In the genomic region with DNA sequence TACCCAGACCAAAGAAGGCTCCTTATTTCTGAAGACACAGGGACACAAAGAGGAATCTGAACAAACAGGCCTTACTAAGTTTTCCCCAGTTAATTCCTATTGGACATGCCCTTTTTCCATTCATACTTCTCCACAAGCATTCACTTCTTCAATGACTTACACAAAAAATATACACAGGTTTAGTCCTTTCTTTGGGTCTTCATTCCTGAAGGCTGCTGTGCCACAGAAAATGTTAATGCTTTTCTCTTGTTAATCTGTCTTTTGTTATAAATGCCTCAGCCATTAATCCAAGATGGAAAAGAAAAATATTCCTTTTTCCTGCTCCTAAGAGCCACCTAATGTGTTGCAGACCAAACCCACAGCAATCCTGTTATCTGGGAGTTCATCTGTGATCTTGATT, we compare ENCODE assay signal across 31 cellular contexts.
"Had no signal": no experiment of that assay in that cellular context is flagged by ENCODE, and none has a peak within 500 bp of the region (broad histone marks: within the 10 kb centered on the region; RNA-seq: fewer than 3 reads in every experiment).

No MANE protein-coding gene starts in this region.

- H3K4me1 ChIP-seq: ascending aorta, gastrocnemius medialis, prostate gland, suprapubic skin, tibial nerve had no signal

- H3K9me3 Mint-ChIP-seq: effector memory CD8-positive, alpha-beta T cell had no signal

- H3K27me3 ChIP-seq: ascending aorta, brain microvascular endothelial cell, gastrocnemius medialis, pancreas, suprapubic skin had no signal

- H3K4me3 ChIP-seq: ascending aorta, gastrocnemius medialis, pancreas, prostate gland, skin epidermis, suprapubic skin, tibial nerve had no signal

- H3K36me3 ChIP-seq: ascending aorta, brain microvascular endothelial cell, gastrocnemius medialis, pancreas, prostate gland, suprapubic skin, tibial nerve had no signal

- H3K9me3 ChIP-seq: ascending aorta, gastrocnemius medialis, pancreas, prostate gland, suprapubic skin, tibial nerve had no signal

- H3K36me3 Mint-ChIP-seq: activated naive CD4-positive, alpha-beta T cell treated with anti-CD3 and anti-CD28 coated beads, Interleukin-2, amount 10 ng/mL, durations not matched to agents 7 days and 5 days; activated naive CD8-positive, alpha-beta T cell treated with anti-CD3 and anti-CD28 coated beads, Interleukin-2, amount 10 ng/mL, durations not matched to agents 7 days and 5 days; stimulated activated effector memory CD8-positive, alpha-beta T cell treated with anti-CD3 and anti-CD28 coated beads, Interleukin-12 subunit alpha, Interleukin-12 subunit beta, amount 100 ng/mL, for 72 hours had no signal

- ATAC-seq: effector memory CD8-positive, alpha-beta T cell; gastrocnemius medialis; left cardiac atrium; left ventricle myocardium superior; naive thymus-derived CD4-positive, alpha-beta T cell; pancreas; sciatic nerve; stimulated activated effector memory CD8-positive, alpha-beta T cell treated with anti-CD3 and anti-CD28 coated beads, Interleukin-12 subunit alpha, Interleukin-12 subunit beta, amount 100 ng/mL, for 72 hours; T-helper 17 cell; WTC11 had no signal

- H3K27ac Mint-ChIP-seq: activated naive CD4-positive, alpha-beta T cell treated with anti-CD3 and anti-CD28 coated beads, Interleukin-2, amount 10 ng/mL, durations not matched to agents 7 days and 5 days; activated naive CD8-positive, alpha-beta T cell treated with anti-CD3 and anti-CD28 coated beads, Interleukin-2, amount 10 ng/mL, durations not matched to agents 7 days and 5 days; effector memory CD8-positive, alpha-beta T cell; mesothelial cell of epicardium; naive thymus-derived CD4-positive, alpha-beta T cell; stimulated activated effector memory CD8-positive, alpha-beta T cell treated with anti-CD3 and anti-CD28 coated beads, Interleukin-12 subunit alpha, Interleukin-12 subunit beta, amount 100 ng/mL, for 72 hours; T-helper 17 cell; WTC11 had no signal

- H3K27ac ChIP-seq: ascending aorta, brain microvascular endothelial cell, gastrocnemius medialis, prostate gland, suprapubic skin had no signal

- FAIRE-seq: pancreas had no signal

- H3K4me3 Mint-ChIP-seq: activated naive CD4-positive, alpha-beta T cell treated with anti-CD3 and anti-CD28 coated beads, Interleukin-2, amount 10 ng/mL, durations not matched to agents 7 days and 5 days; activated naive CD8-positive, alpha-beta T cell treated with anti-CD3 and anti-CD28 coated beads, Interleukin-2, amount 10 ng/mL, durations not matched to agents 7 days and 5 days; effector memory CD8-positive, alpha-beta T cell; mesothelial cell of epicardium; naive thymus-derived CD4-positive, alpha-beta T cell; stimulated activated effector memory CD8-positive, alpha-beta T cell treated with anti-CD3 and anti-CD28 coated beads, Interleukin-12 subunit alpha, Interleukin-12 subunit beta, amount 100 ng/mL, for 72 hours; T-helper 17 cell; WTC11 had no signal

- H3K4me1 Mint-ChIP-seq: activated naive CD4-positive, alpha-beta T cell treated with anti-CD3 and anti-CD28 coated beads, Interleukin-2, amount 10 ng/mL, durations not matched to agents 7 days and 5 days; stimulated activated effector memory CD8-positive, alpha-beta T cell treated with anti-CD3 and anti-CD28 coated beads, Interleukin-12 subunit alpha, Interleukin-12 subunit beta, amount 100 ng/mL, for 72 hours had no signal

- DNase-seq: activated CD4-positive, alpha-beta T cell treated with anti-CD3 and anti-CD28 coated beads, Interleukin-2, amount 50 U/mL, for 48 hours; activated CD8-positive, alpha-beta memory T cell treated with anti-CD3 and anti-CD28 coated beads for 24 hours; activated gamma-delta T cell; activated naive CD4-positive, alpha-beta T cell treated with anti-CD3 and anti-CD28 coated beads, Interleukin-2, amount 10 ng/mL, durations not matched to agents 7 days and 5 days; activated naive CD8-positive, alpha-beta T cell treated with anti-CD3 and anti-CD28 coated beads, Interleukin-2, amount 10 ng/mL, durations not matched to agents 7 days and 5 days; activated T-cell treated with anti-CD3 and anti-CD28 coated beads, Interleukin-2, amount 50 U/mL, for 1 hour; brain microvascular endothelial cell; cortex of kidney; effector memory CD8-positive, alpha-beta T cell; erythroblast; gastrocnemius medialis; hippocampal formation; left cardiac atrium; left ventricle myocardium superior; naive thymus-derived CD4-positive, alpha-beta T cell; nucleus accumbens; pancreas; retina; stimulated activated CD4-positive, alpha-beta T cell treated with anti-CD3 and anti-CD28 coated beads, Interleukin-12 subunit alpha, Interleukin-12 subunit beta, amount 100 ng/mL, for 4 hours; stimulated activated CD4-positive, alpha-beta T cell treated with anti-CD3 and anti-CD28 coated beads, Interleukin-4, amount 100 ng/mL, for 24 hours; T-helper 17 cell; T1000 had no signal
